Comparison of ENCODE assay signal across 10 cellular contexts in the genomic region with DNA sequence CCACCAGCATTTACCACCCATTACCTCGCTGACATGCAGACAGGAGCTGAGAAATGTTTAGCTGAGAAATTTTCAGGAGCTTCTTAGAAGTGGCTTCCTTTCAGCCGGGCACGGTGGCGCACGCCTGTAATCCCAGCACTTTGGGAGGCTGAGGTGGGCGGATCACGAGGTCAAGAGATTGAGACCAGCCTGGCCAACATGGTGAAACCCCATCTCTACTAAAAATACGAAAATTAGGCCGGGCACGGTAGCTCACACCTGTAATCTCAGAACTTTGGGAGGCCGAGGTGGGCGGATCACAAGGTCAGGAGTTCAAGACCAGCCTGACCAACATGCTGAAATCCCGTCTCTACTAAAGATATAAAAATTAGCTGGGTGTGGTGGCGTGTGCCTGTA. TPM values are rescaled to one million over a fixed set of nuclear protein-coding genes. Genes with fewer than 3 reads are reported as not detected.
"Had no signal": no experiment of that assay in that cellular context is flagged by ENCODE, and none has a peak within 500 bp of the region (broad histone marks: within the 10 kb centered on the region; RNA-seq: fewer than 3 reads in every experiment).

No MANE protein-coding gene starts in this region.

RNA-seq across cellular contexts. Expression of gene ABHD16B, which starts 9.8 kb away (rescaled TPM):
- total RNA-seq: activated B cell treated with CpG ODN at 0.5 μM for 24 hours; activated CD4-positive, alpha-beta memory T cell treated with anti-CD3 and anti-CD28 coated beads, Interleukin-2, amount 10 ng/mL, durations not matched to agents 7 days and 5 days; activated CD8-positive, alpha-beta memory T cell treated with anti-CD3 and anti-CD28 coated beads, Interleukin-2, amount 10 ng/mL, durations not matched to agents 7 days and 5 days; activated naive CD8-positive, alpha-beta T cell treated with anti-CD3 and anti-CD28 coated beads for 36 hours; aorta; cerebellum; PC-9; Right ventricle myocardium inferior; SK-MEL-5; T-cell had no signal
